In the genomic region with DNA sequence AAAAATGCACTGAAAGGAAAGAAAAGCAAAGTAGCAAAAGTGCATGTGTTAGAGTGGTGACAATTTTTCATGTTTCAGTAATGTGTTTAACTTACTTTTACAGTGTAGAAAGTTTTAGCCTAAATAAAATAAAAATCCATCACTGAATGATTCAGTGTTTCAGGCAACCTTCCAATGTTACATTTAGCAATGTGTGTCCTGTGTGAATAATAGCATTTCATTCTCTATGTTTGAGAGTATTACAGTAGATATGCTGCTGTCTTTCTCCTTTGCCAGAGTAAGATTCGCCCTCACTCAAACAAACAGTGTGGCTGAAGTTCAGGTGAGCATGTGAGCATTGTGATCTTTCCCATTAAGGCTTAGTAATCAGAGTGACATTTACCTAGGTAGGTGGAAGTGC, we compare ENCODE assay signal across 17 cellular contexts.
DNase-seq lines count a peak whose midpoint lies in the region; ATAC-seq and TF ChIP-seq lines count a peak whose summit lies in the region.
"Had no signal": no experiment of that assay in that cellular context is flagged by ENCODE, and none has a peak within 500 bp of the region (broad histone marks: within the 10 kb centered on the region; RNA-seq: fewer than 3 reads in every experiment).

No MANE protein-coding gene starts in this region.

- H3K27me3 ChIP-seq in adipocyte (replicated peaks; ENCODE audit: control insufficient read depth, insufficient read depth, low read length) (no peaks in the 10 kb centered on the region), SJCRH30 (no peaks in the 10 kb centered on the region)
- H3K27me3 ChIP-seq: adrenal gland, neutrophil, sigmoid colon had no signal

- no peak overlapping the region for H3K9ac ChIP-seq in adipocyte (ENCODE audit: low read length)

- H3K9me3 Mint-ChIP-seq in type B pancreatic cell, result no peaks in the 10 kb centered on the region
- H3K9me3 Mint-ChIP-seq: stimulated activated effector memory CD8-positive, alpha-beta T cell treated with anti-CD3 and anti-CD28 coated beads, Interleukin-12 subunit alpha, Interleukin-12 subunit beta, amount 100 ng/mL, for 72 hours had no signal

- H3K4me3 ChIP-seq in adipocyte (ENCODE audit: low read length), result peak overlapping the region; percentile 31
- no peak overlapping the region for H3K4me3 ChIP-seq in fibroblast of pulmonary artery (replicated peaks; ENCODE audit: low read depth, low read length)
- H3K4me3 ChIP-seq in SJCRH30, result no peak overlapping the region
- H3K4me3 ChIP-seq: adrenal gland, sigmoid colon, SK-N-MC had no signal

- peaks cover 16% of the 10 kb centered on the region for H3K4me1 Mint-ChIP-seq in type B pancreatic cell (ENCODE audit: unreplicated experiment)
- H3K4me1 Mint-ChIP-seq: stimulated activated effector memory CD8-positive, alpha-beta T cell treated with anti-CD3 and anti-CD28 coated beads, Interleukin-12 subunit alpha, Interleukin-12 subunit beta, amount 100 ng/mL, for 72 hours had no signal

- H3K4me3 Mint-ChIP-seq in type B pancreatic cell, result no peak overlapping the region
- H3K4me3 Mint-ChIP-seq: stimulated activated effector memory CD8-positive, alpha-beta T cell treated with anti-CD3 and anti-CD28 coated beads, Interleukin-12 subunit alpha, Interleukin-12 subunit beta, amount 100 ng/mL, for 72 hours had no signal

- H3K9me3 ChIP-seq in adipocyte (ENCODE audit: control insufficient read depth, low read length) (no peaks in the 10 kb centered on the region), SJCRH30 (replicated peaks) (no peaks in the 10 kb centered on the region)
- H3K9me3 ChIP-seq: adrenal gland, neutrophil, sigmoid colon had no signal

- TF ChIP-seq CTCF in fibroblast of pulmonary artery (IDR thresholded peaks at IDR 0.05; ENCODE audit: low read length, missing control alignments) (no peak), type B pancreatic cell (conservative IDR thresholded peaks at IDR 0.05) (no peak)

- H3K36me3 Mint-ChIP-seq in type B pancreatic cell, result peaks cover 10% of the 10 kb centered on the region
- H3K36me3 Mint-ChIP-seq: stimulated activated effector memory CD8-positive, alpha-beta T cell treated with anti-CD3 and anti-CD28 coated beads, Interleukin-12 subunit alpha, Interleukin-12 subunit beta, amount 100 ng/mL, for 72 hours had no signal

- DNase-seq in GM04503 (ENCODE audit: low read depth) (peak; percentile 29), adipocyte (ENCODE audit: low read depth) (peak; percentile 76), fibroblast of pulmonary artery (ENCODE audit: low read depth) (peak; percentile 66), type B pancreatic cell (ENCODE audit: extremely low spot score, unreplicated experiment) (no peak), midbrain (lab: John Stamatoyannopoulos, UW) (no peak), SJCRH30 (no peak)
- DNase-seq: activated CD4-positive, alpha-beta T cell treated with anti-CD3 and anti-CD28 coated beads, Interleukin-2, amount 50 U/mL, for 48 hours; adrenal gland; Karpas-422; mesendoderm; NCI-H1436 treated with DMSO at 0.1 percent for 48 hours; NCI-H446; sigmoid colon had no signal

- H3K27me3 Mint-ChIP-seq in type B pancreatic cell, result no peaks in the 10 kb centered on the region

- H3K27ac Mint-ChIP-seq in type B pancreatic cell, result peak overlapping the region; percentile 81
- H3K27ac Mint-ChIP-seq: stimulated activated effector memory CD8-positive, alpha-beta T cell treated with anti-CD3 and anti-CD28 coated beads, Interleukin-12 subunit alpha, Interleukin-12 subunit beta, amount 100 ng/mL, for 72 hours had no signal

- peaks cover 16% of the 10 kb centered on the region for H3K4me1 ChIP-seq in adipocyte (ENCODE audit: control insufficient read depth, insufficient read depth, low read length)
- H3K4me1 ChIP-seq in SJCRH30, result peaks cover 5% of the 10 kb centered on the region; the same call in 1 of the 2 replicates
- H3K4me1 ChIP-seq: sigmoid colon had no signal

- no peak overlapping the region for H3K27ac ChIP-seq in SJCRH30
- H3K27ac ChIP-seq: adrenal gland, neutrophil, sigmoid colon, SK-N-MC had no signal

- H3K36me3 ChIP-seq in adipocyte (ENCODE audit: control insufficient read depth, insufficient read depth, low read length, severe bottlenecking), result peaks cover 20% of the 10 kb centered on the region
- H3K36me3 ChIP-seq in SJCRH30, result no peaks in the 10 kb centered on the region
- H3K36me3 ChIP-seq: neutrophil, sigmoid colon had no signal

- no peak for ATAC-seq in HG03457 (IDR thresholded peaks at IDR 0.05; ENCODE audit: unreplicated experiment)
- ATAC-seq: stimulated activated effector memory CD8-positive, alpha-beta T cell treated with anti-CD3 and anti-CD28 coated beads, Interleukin-12 subunit alpha, Interleukin-12 subunit beta, amount 100 ng/mL, for 72 hours had no signal

Comparison
In these comparisons a context has a peak if more than half of its experiments do, and no peak if none do; other contexts are left out.
1. DNase-seq: peak in GM04503 (single experiment), adipocyte (single experiment) and fibroblast of pulmonary artery (single experiment); none in type B pancreatic cell (single experiment), midbrain (single experiment) and SJCRH30 (0 of 2).